In genomic region chr1:2347907-2348306, GRCh38 we compare ENCODE assay signal across 16 cellular contexts.
"Had no signal": no experiment of that assay in that cellular context is flagged by ENCODE, and none has a peak within 500 bp of the region (broad histone marks: within the 10 kb centered on the region; RNA-seq: fewer than 3 reads in every experiment).

No MANE protein-coding gene starts in this region.

- H3K4me3 Mint-ChIP-seq: activated CD4-positive, alpha-beta T cell treated with anti-CD3 and anti-CD28 coated beads, Interleukin-2, amount 10 ng/mL, durations not matched to agents 7 days and 5 days; activated naive CD8-positive, alpha-beta T cell treated with anti-CD3 and anti-CD28 coated beads, Interleukin-2, amount 50 U/mL, for 24 hours; effector memory CD8-positive, alpha-beta T cell; stimulated activated naive CD8-positive, alpha-beta T cell treated with anti-CD3 and anti-CD28 coated beads, Interleukin-15, Interleukin-2, amounts not matched to agents 100 ng/mL and 50 ng/mL, for 24 hours; WTC11 had no signal

- H3K9me3 ChIP-seq: heart right ventricle, neutrophil, upper lobe of left lung had no signal

- H3K27ac Mint-ChIP-seq: activated CD4-positive, alpha-beta T cell treated with anti-CD3 and anti-CD28 coated beads, Interleukin-2, amount 10 ng/mL, durations not matched to agents 7 days and 5 days; activated naive CD8-positive, alpha-beta T cell treated with anti-CD3 and anti-CD28 coated beads, Interleukin-2, amount 50 U/mL, for 24 hours; stimulated activated naive CD8-positive, alpha-beta T cell treated with anti-CD3 and anti-CD28 coated beads, Interleukin-15, Interleukin-2, amounts not matched to agents 100 ng/mL and 50 ng/mL, for 24 hours; WTC11 had no signal

- H3K4me1 ChIP-seq: upper lobe of left lung had no signal

- DNase-seq: activated CD4-positive, alpha-beta T cell treated with anti-CD3 and anti-CD28 coated beads, Interleukin-2, amount 10 ng/mL, durations not matched to agents 7 days and 5 days; activated naive CD4-positive, alpha-beta T cell; activated naive CD8-positive, alpha-beta T cell treated with anti-CD3 and anti-CD28 coated beads, Interleukin-2, amount 50 U/mL, for 24 hours; dermis blood vessel endothelial cell; effector memory CD8-positive, alpha-beta T cell; foreskin melanocyte; stimulated activated CD4-positive, alpha-beta T cell treated with anti-CD3 and anti-CD28 coated beads, Interleukin-4, amount 100 ng/mL, for 4 hours; stimulated activated CD8-positive, alpha-beta memory T cell treated with anti-CD3 and anti-CD28 coated beads, Interleukin-4, amount 100 ng/mL, for 48 hours; SW 1271 had no signal

- ATAC-seq: activated naive CD8-positive, alpha-beta T cell treated with anti-CD3 and anti-CD28 coated beads, Interleukin-2, amount 50 U/mL, for 24 hours; effector memory CD8-positive, alpha-beta T cell; heart right ventricle; WTC11 had no signal

- H3K4me2 ChIP-seq: smooth muscle cell had no signal

- H3K27ac ChIP-seq: epithelial cell of prostate, heart right ventricle, neutrophil, upper lobe of left lung had no signal

- H3K9me3 Mint-ChIP-seq: activated CD4-positive, alpha-beta T cell treated with anti-CD3 and anti-CD28 coated beads, Interleukin-2, amount 10 ng/mL, durations not matched to agents 7 days and 5 days; activated naive CD8-positive, alpha-beta T cell treated with anti-CD3 and anti-CD28 coated beads, Interleukin-2, amount 50 U/mL, for 24 hours; effector memory CD8-positive, alpha-beta T cell; stimulated activated naive CD8-positive, alpha-beta T cell treated with anti-CD3 and anti-CD28 coated beads, Interleukin-15, Interleukin-2, amounts not matched to agents 100 ng/mL and 50 ng/mL, for 24 hours; WTC11 had no signal

- H3K27me3 ChIP-seq: heart right ventricle, neutrophil, upper lobe of left lung had no signal

- H3K4me1 Mint-ChIP-seq: activated CD4-positive, alpha-beta T cell treated with anti-CD3 and anti-CD28 coated beads, Interleukin-2, amount 10 ng/mL, durations not matched to agents 7 days and 5 days; activated naive CD8-positive, alpha-beta T cell treated with anti-CD3 and anti-CD28 coated beads, Interleukin-2, amount 50 U/mL, for 24 hours; WTC11 had no signal

- H3K4me3 ChIP-seq: heart right ventricle, smooth muscle cell, upper lobe of left lung had no signal

- H3K27me3 Mint-ChIP-seq: activated CD4-positive, alpha-beta T cell treated with anti-CD3 and anti-CD28 coated beads, Interleukin-2, amount 10 ng/mL, durations not matched to agents 7 days and 5 days; activated naive CD8-positive, alpha-beta T cell treated with anti-CD3 and anti-CD28 coated beads, Interleukin-2, amount 50 U/mL, for 24 hours; stimulated activated naive CD8-positive, alpha-beta T cell treated with anti-CD3 and anti-CD28 coated beads, Interleukin-15, Interleukin-2, amounts not matched to agents 100 ng/mL and 50 ng/mL, for 24 hours had no signal

- H3K36me3 Mint-ChIP-seq: WTC11 had no signal

- H3K36me3 ChIP-seq: heart right ventricle, neutrophil, upper lobe of left lung had no signal
